7 cellular contexts compared by ENCODE assay signal in the genomic region with DNA sequence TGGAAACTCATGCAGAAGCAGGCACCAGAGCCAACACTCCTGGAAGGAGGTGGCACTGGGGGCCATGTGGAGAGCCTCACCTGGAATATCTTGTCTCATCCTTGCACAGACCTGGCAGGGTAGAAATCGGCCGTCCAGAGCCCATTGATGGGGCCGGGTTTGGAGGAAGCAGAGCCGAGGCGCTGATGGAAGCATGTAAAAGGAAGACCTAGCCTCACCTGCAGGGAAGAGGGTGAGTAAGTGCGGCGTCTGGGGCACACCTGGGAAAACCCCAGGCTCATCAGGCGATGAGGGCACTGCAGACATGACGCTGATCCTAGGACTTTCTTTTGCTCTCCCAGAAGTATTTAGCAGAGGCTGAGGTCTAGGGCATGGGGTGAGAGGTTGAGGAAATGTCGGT. TPM values are rescaled to one million over a fixed set of nuclear protein-coding genes. Genes with fewer than 3 reads are reported as not detected.
"Had no signal": no experiment of that assay in that cellular context is flagged by ENCODE, and none has a peak within 500 bp of the region (broad histone marks: within the 10 kb centered on the region; RNA-seq: fewer than 3 reads in every experiment).

No MANE protein-coding gene starts in this region.

RNA-seq across cellular contexts. Expression of a gene that starts 48.9 kb away (rescaled TPM):
- total RNA-seq: GM23248, H4, H7, HepG2, HFFc6, HT1080 had no signal
- polyA plus RNA-seq: GM23248, HepG2, IgD-negative memory B cell had no signal
